In genomic region chr15:41873711-41874110, GRCh38 we compare ENCODE assay signal across 22 cellular contexts.
"Had no signal": no experiment of that assay in that cellular context is flagged by ENCODE, and none has a peak within 500 bp of the region (broad histone marks: within the 10 kb centered on the region; RNA-seq: fewer than 3 reads in every experiment).

No MANE protein-coding gene starts in this region.

- ATAC-seq: activated T-cell treated with anti-CD3 and anti-CD28 coated beads, Interleukin-2, amount 50 U/mL, for 4 hours; gastrocnemius medialis; sciatic nerve; stimulated activated memory B cell treated with anti-CD40 and anti-IgM and Interleukin-4, amounts not matched to agents 10 μg/mL and 1 μg/mL and 100 μg/mL, for 72 hours had no signal

- H3K36me3 ChIP-seq: breast epithelium, gastrocnemius medialis, left ventricle myocardium inferior, thoracic aorta, upper lobe of left lung had no signal

- DNase-seq: activated CD4-positive, alpha-beta T cell treated with anti-CD3 and anti-CD28 coated beads, Interleukin-2, amount 50 U/mL, for 1 hour; activated CD8-positive, alpha-beta memory T cell treated with anti-CD3 and anti-CD28 coated beads, Interleukin-2, amount 50 U/mL, for 4 hours; activated effector memory CD4-positive, alpha-beta T cell treated with anti-CD3 and anti-CD28 coated beads, Interleukin-2, amount 50 U/mL, for 16 hours; activated T-cell treated with anti-CD3 and anti-CD28 coated beads, Interleukin-2, amount 50 U/mL, for 4 hours; cerebellar nuclear complex; cortex of kidney; gastrocnemius medialis; head of caudate nucleus; kidney; left ventricle myocardium inferior; mammary epithelial cell; midbrain; nucleus accumbens; stimulated activated CD4-positive, alpha-beta T cell treated with anti-CD3 and anti-CD28 coated beads, Interleukin-4, amount 100 ng/mL, for 24 hours had no signal

- H3K36me3 Mint-ChIP-seq: activated naive CD4-positive, alpha-beta T cell treated with anti-CD3 and anti-CD28 coated beads, Interleukin-2, amount 50 U/mL, for 24 hours; stimulated activated memory B cell treated with anti-CD40 and anti-IgM and Interleukin-4, amounts not matched to agents 10 μg/mL and 1 μg/mL and 100 μg/mL, for 72 hours had no signal

- H3K4me3 Mint-ChIP-seq: activated naive CD4-positive, alpha-beta T cell treated with anti-CD3 and anti-CD28 coated beads, Interleukin-2, amount 50 U/mL, for 24 hours; activated T-cell treated with anti-CD3 and anti-CD28 coated beads, Interleukin-2, amount 50 U/mL, for 4 hours; nephron; stimulated activated memory B cell treated with anti-CD40 and anti-IgM and Interleukin-4, amounts not matched to agents 10 μg/mL and 1 μg/mL and 100 μg/mL, for 72 hours had no signal

- H3K27ac ChIP-seq: breast epithelium, gastrocnemius medialis, left ventricle myocardium inferior, thoracic aorta, upper lobe of left lung had no signal

- H3K4me1 ChIP-seq: upper lobe of left lung had no signal

- H3K27ac Mint-ChIP-seq: activated naive CD4-positive, alpha-beta T cell treated with anti-CD3 and anti-CD28 coated beads, Interleukin-2, amount 50 U/mL, for 24 hours; nephron; stimulated activated memory B cell treated with anti-CD40 and anti-IgM and Interleukin-4, amounts not matched to agents 10 μg/mL and 1 μg/mL and 100 μg/mL, for 72 hours had no signal

- H3K9me3 Mint-ChIP-seq: activated naive CD4-positive, alpha-beta T cell treated with anti-CD3 and anti-CD28 coated beads, Interleukin-2, amount 50 U/mL, for 24 hours; activated T-cell treated with anti-CD3 and anti-CD28 coated beads, Interleukin-2, amount 50 U/mL, for 4 hours; nephron; stimulated activated memory B cell treated with anti-CD40 and anti-IgM and Interleukin-4, amounts not matched to agents 10 μg/mL and 1 μg/mL and 100 μg/mL, for 72 hours had no signal

- H3K4me3 ChIP-seq: breast epithelium, gastrocnemius medialis, left ventricle myocardium inferior, smooth muscle cell, thoracic aorta, upper lobe of left lung had no signal

- H3K27me3 Mint-ChIP-seq: activated naive CD4-positive, alpha-beta T cell treated with anti-CD3 and anti-CD28 coated beads, Interleukin-2, amount 50 U/mL, for 24 hours had no signal

- H3K9me3 ChIP-seq: breast epithelium, gastrocnemius medialis, left ventricle myocardium inferior, thoracic aorta, upper lobe of left lung had no signal

- H3K27me3 ChIP-seq: breast epithelium, gastrocnemius medialis, upper lobe of left lung had no signal
